1 cellular context compared by ENCODE assay signal in the genomic region with DNA sequence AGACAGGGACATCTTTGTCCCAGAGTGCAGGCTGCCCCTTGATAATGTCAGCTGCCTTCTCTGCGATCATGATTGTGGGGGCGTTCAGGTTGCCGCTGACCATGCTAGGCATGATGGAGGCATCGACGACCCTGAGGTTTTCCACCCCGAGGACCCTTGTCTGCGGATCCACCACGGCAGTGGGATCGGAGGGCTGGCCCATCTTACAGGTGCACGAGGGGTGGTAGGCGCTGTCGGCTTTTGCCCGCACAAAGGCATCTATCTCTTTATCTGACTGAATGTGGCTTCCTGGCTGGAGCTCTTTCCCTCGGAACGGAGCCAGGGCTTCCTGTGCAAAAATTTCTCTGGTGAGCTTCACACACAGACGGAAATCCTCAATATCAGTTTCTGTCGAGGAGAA.
TF ChIP-seq lines count a peak whose summit lies in the region.

No MANE protein-coding gene starts in this region.

TF ChIP-seq in HepG2, 621 proteins besides CTCF, POLR2A, EP300 and RAD21:
- TF ChIP-seq RBM22 (optimal IDR thresholded peaks at IDR 0.05; ENCODE audit: low read length) (peak; percentile 14), AGO2 (optimal IDR thresholded peaks at IDR 0.05; ENCODE audit: low read depth, low read length) (peak; percentile 66), KDM5B (CRISPR knock-in tag; IDR thresholded peaks at IDR 0.05; ENCODE audit: borderline replicate concordance) (0 out of 2 replicates have a peak, but pooled peaks have one; percentile 2), ZNF44 (CRISPR knock-in tag; IDR thresholded peaks at IDR 0.05) (no peak), ZNF563 (CRISPR knock-in tag; IDR thresholded peaks at IDR 0.05) (peak; percentile 20; the same call in 1 of the 2 replicates), TARDBP (CRISPR knock-in tag; IDR thresholded peaks at IDR 0.05) (no peak), MTA1 (CRISPR knock-in tag; IDR thresholded peaks at IDR 0.05; ENCODE audit: borderline replicate concordance) (no peak), ZMAT3 (CRISPR knock-in tag; conservative IDR thresholded peaks at IDR 0.05) (0 out of 2 replicates have a peak, but pooled peaks have one; percentile 11), DPF2 (CRISPR knock-in tag; IDR thresholded peaks at IDR 0.05; ENCODE audit: borderline replicate concordance, low read depth) (no peak), ZFP91 (CRISPR knock-in tag; IDR thresholded peaks at IDR 0.05; ENCODE audit: borderline replicate concordance) (peak; percentile 30; the same call in 1 of the 2 replicates), FOXA3 (CRISPR knock-in tag; IDR thresholded peaks at IDR 0.05) (no peak), ZNF614 (CRISPR knock-in tag; IDR thresholded peaks at IDR 0.05; ENCODE audit: borderline replicate concordance) (no peak), ZNF253 (CRISPR knock-in tag; IDR thresholded peaks at IDR 0.05; ENCODE audit: borderline replicate concordance) (no peak), ZNF776 (CRISPR knock-in tag; IDR thresholded peaks at IDR 0.05) (0 out of 2 replicates have a peak, but pooled peaks have one; percentile 8), ZFP90 (CRISPR knock-in tag; IDR thresholded peaks at IDR 0.05; ENCODE audit: borderline replicate concordance) (0 out of 2 replicates have a peak, but pooled peaks have one; percentile 67), HMG20A (CRISPR knock-in tag; IDR thresholded peaks at IDR 0.05; ENCODE audit: borderline replicate concordance) (no peak), ZNF263 (CRISPR knock-in tag; IDR thresholded peaks at IDR 0.05) (no peak), TGIF2 (CRISPR knock-in tag; IDR thresholded peaks at IDR 0.05) (no peak), ZNF549 (CRISPR knock-in tag; IDR thresholded peaks at IDR 0.05) (no peak)
- TF ChIP-seq, protein P1, sequence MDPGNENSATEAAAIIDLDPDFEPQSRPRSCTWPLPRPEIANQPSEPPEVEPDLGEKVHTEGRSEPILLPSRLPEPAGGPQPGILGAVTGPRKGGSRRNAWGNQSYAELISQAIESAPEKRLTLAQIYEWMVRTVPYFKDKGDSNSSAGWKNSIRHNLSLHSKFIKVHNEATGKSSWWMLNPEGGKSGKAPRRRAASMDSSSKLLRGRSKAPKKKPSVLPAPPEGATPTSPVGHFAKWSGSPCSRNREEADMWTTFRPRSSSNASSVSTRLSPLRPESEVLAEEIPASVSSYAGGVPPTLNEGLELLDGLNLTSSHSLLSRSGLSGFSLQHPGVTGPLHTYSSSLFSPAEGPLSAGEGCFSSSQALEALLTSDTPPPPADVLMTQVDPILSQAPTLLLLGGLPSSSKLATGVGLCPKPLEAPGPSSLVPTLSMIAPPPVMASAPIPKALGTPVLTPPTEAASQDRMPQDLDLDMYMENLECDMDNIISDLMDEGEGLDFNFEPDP (CRISPR knock-in tag; conservative IDR thresholded peaks at IDR 0.05) = 0 out of 2 replicates have a peak, but pooled peaks have one; percentile 25
- TF ChIP-seq, protein P2, sequence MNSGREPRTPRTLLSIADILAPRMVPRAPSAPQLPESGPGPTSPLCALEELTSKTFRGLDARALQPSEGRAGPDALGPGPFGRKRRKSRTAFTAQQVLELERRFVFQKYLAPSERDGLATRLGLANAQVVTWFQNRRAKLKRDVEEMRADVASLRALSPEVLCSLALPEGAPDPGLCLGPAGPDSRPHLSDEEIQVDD (CRISPR knock-in tag; IDR thresholded peaks at IDR 0.05; ENCODE audit: borderline replicate concordance) = no peak
- TF ChIP-seq, protein P3, sequence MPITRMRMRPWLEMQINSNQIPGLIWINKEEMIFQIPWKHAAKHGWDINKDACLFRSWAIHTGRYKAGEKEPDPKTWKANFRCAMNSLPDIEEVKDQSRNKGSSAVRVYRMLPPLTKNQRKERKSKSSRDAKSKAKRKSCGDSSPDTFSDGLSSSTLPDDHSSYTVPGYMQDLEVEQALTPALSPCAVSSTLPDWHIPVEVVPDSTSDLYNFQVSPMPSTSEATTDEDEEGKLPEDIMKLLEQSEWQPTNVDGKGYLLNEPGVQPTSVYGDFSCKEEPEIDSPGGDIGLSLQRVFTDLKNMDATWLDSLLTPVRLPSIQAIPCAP (CRISPR knock-in tag; IDR thresholded peaks at IDR 0.05; ENCODE audit: low read depth) = no peak
- TF ChIP-seq, protein P4, sequence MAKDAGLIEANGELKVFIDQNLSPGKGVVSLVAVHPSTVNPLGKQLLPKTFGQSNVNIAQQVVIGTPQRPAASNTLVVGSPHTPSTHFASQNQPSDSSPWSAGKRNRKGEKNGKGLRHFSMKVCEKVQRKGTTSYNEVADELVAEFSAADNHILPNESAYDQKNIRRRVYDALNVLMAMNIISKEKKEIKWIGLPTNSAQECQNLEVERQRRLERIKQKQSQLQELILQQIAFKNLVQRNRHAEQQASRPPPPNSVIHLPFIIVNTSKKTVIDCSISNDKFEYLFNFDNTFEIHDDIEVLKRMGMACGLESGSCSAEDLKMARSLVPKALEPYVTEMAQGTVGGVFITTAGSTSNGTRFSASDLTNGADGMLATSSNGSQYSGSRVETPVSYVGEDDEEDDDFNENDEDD (CRISPR knock-in tag; IDR thresholded peaks at IDR 0.05; ENCODE audit: borderline replicate concordance) = no peak
